8 cellular contexts compared by ENCODE assay signal in genomic region chr17:39677581-39678339, GRCh38. TPM values are rescaled to one million over a fixed set of nuclear protein-coding genes. Genes with fewer than 3 reads are reported as not detected.
DNase-seq lines count a peak whose midpoint lies in the region; ATAC-seq and TF ChIP-seq lines count a peak whose summit lies in the region.
"Had no signal": no experiment of that assay in that cellular context is flagged by ENCODE, and none has a peak within 500 bp of the region (broad histone marks: within the 10 kb centered on the region; RNA-seq: fewer than 3 reads in every experiment).

No MANE protein-coding gene starts in this region.

- H3K27ac ChIP-seq in CD8-positive, alpha-beta T cell (ENCODE audit: low read depth, low read length): peak overlapping the region; percentile 19
- peak overlapping the region; percentile 46; the same call in 1 of the 2 replicates for H3K27ac ChIP-seq in SK-N-MC
- H3K27ac ChIP-seq in right lobe of liver: no peak overlapping the region
- H3K27ac ChIP-seq in PC-3 (ENCODE audit: low read length): no peak overlapping the region

- intact Hi-C loops in CD8-positive, alpha-beta T cell (cut with DNase I, micrococcal nuclease): no loop called here
- intact Hi-C loops in right lobe of liver (cut with DNase I): loop anchor here in 1 of 2 donors (10.0 kb wide), 1 partner anchor 53 kb away; the partner anchor contains the start of gene PPP1R1B
- intact Hi-C loops in PC-3 (cut with micrococcal nuclease): no loop called here

- TF ChIP-seq POLR2A in right lobe of liver (IDR thresholded peaks at IDR 0.05): no peak

- H3K36me3 ChIP-seq in CD8-positive, alpha-beta T cell (ENCODE audit: insufficient read depth, low read length): no peaks in the 10 kb centered on the region
- H3K36me3 ChIP-seq in SK-N-MC (ENCODE audit: insufficient read depth, low read length) (no peaks in the 10 kb centered on the region), right lobe of liver (no peaks in the 10 kb centered on the region), PC-3 (ENCODE audit: low read depth, low read length) (no peaks in the 10 kb centered on the region)

- H3K27me3 ChIP-seq in CD8-positive, alpha-beta T cell (ENCODE audit: insufficient read depth, low read length): no peaks in the 10 kb centered on the region
- H3K27me3 ChIP-seq in right lobe of liver (no peaks in the 10 kb centered on the region), PC-3 (ENCODE audit: low read length) (no peaks in the 10 kb centered on the region)

- BruUV-seq in PC-3 (replicated peaks; lab: Mats Ljungman, UMichigan): no TSS peak

- TF ChIP-seq CTCF in CD8-positive, alpha-beta T cell (IDR thresholded peaks at IDR 0.05): no peak
- no peak for TF ChIP-seq CTCF in right lobe of liver (IDR thresholded peaks at IDR 0.05)
- no peak for TF ChIP-seq CTCF in PC-3 (conservative IDR thresholded peaks at IDR 0.05; ENCODE audit: low read depth, low read length)

- no peak overlapping the region for H3K4me2 ChIP-seq in PC-3 (ENCODE audit: low read length)

- peaks cover 62% of the 10 kb centered on the region for H3K4me1 ChIP-seq in CD8-positive, alpha-beta T cell (ENCODE audit: insufficient read depth, low read length)
- H3K4me1 ChIP-seq in right lobe of liver (no peaks in the 10 kb centered on the region), PC-3 (ENCODE audit: insufficient read depth, low read length) (peaks cover 11% of the 10 kb centered on the region; the same call in 1 of the 2 replicates)

- peaks cover 14% of the 10 kb centered on the region for H3K36me3 Mint-ChIP-seq in CD8-positive, alpha-beta T cell

- H3K4me3 ChIP-seq in CD8-positive, alpha-beta T cell (ENCODE audit: low read depth, low read length): no peak overlapping the region
- no peak overlapping the region for H3K4me3 ChIP-seq in SK-N-MC
- H3K4me3 ChIP-seq in right lobe of liver: no peak overlapping the region
- H3K4me3 ChIP-seq in PC-3 (ENCODE audit: low read length): no peak overlapping the region

- no peak overlapping the region for H2AFZ ChIP-seq in PC-3 (ENCODE audit: low read length)

- no peak overlapping the region for H3K9ac ChIP-seq in SK-N-MC (ENCODE audit: insufficient read length)
- H3K9ac ChIP-seq in PC-3 (ENCODE audit: low read length): no peak overlapping the region

- H3K79me2 ChIP-seq in PC-3 (ENCODE audit: low read length): no peaks in the 10 kb centered on the region

- H3K9me3 ChIP-seq in CD8-positive, alpha-beta T cell (ENCODE audit: low read length): no peaks in the 10 kb centered on the region
- H3K9me3 ChIP-seq in SK-N-MC (ENCODE audit: low read depth, low read length): no peaks in the 10 kb centered on the region
- no peaks in the 10 kb centered on the region for H3K9me3 ChIP-seq in right lobe of liver
- H3K9me3 ChIP-seq in PC-3 (ENCODE audit: low read length): no peaks in the 10 kb centered on the region

- no peaks in the 10 kb centered on the region for H3F3A ChIP-seq in PC-3 (ENCODE audit: low read length, unreplicated experiment)

- ATAC-seq in CD8-positive, alpha-beta T cell: no peak
- ATAC-seq in right lobe of liver: no peak
- no peak for ATAC-seq in PC-3

- no peak overlapping the region for H3K4me3 Mint-ChIP-seq in CD8-positive, alpha-beta T cell

- H3K9me2 ChIP-seq in PC-3 (replicated peaks; ENCODE audit: low read length): no peaks in the 10 kb centered on the region

- H3K27me3 Mint-ChIP-seq in CD8-positive, alpha-beta T cell (ENCODE audit: low read depth): no peaks in the 10 kb centered on the region

- CTCF ChIA-PET in CD8-positive, alpha-beta T cell (lab: Charles Lee): interaction anchor here (0.7 to 7.0 kb wide), 7 partner anchors 10 to 56 kb away, joined by 3 to 68 read pairs (median 6); partner anchors contain the start of genes PGAP3, PNMT and TCAP
- CTCF ChIA-PET in PC-3 (lab: Charles Lee): no interaction called here

- no peak for DNase-seq in CD8-positive, alpha-beta T cell
- DNase-seq in SK-N-MC (ENCODE audit: low read depth, low spot score) (no peak), right lobe of liver (peak in 2 of 3 donors; percentile 15 to 29), PC-3 (no peak)
- DNase-seq in stimulated activated CD4-positive, alpha-beta T cell treated with anti-CD3 and anti-CD28 coated beads, Interleukin-2, amount 100 ng/mL, for 48 hours: no peak
- no peak for DNase-seq in stimulated activated CD4-positive, alpha-beta T cell treated with anti-CD3 and anti-CD28 coated beads, Interleukin-2, amount 100 ng/mL, for 24 hours
- DNase-seq: GF-D8 had no signal

- H3K4me1 Mint-ChIP-seq in CD8-positive, alpha-beta T cell (ENCODE audit: low read depth): peaks cover 60% of the 10 kb centered on the region

- peak overlapping the region; percentile 13 for H3K27ac Mint-ChIP-seq in CD8-positive, alpha-beta T cell

- POLR2A ChIA-PET in CD8-positive, alpha-beta T cell (lab: Charles Lee): interaction anchor here (1.1 to 2.4 kb wide), 3 partner anchors 9 to 56 kb away, joined by 3 to 9 read pairs (median 6); partner anchors contain the start of genes PGAP3 and PNMT
- POLR2A ChIA-PET in PC-3 (lab: Charles Lee; ENCODE audit: unreplicated experiment): no interaction called here

- no peaks in the 10 kb centered on the region for H4K20me1 ChIP-seq in PC-3 (ENCODE audit: low read length)

- 41% methylated on average over 5 of the region's 11 CpGs for WGBS in right lobe of liver (ENCODE audit: insufficient coverage, low coverage, low lambda C conversion rate, missing lambda C conversion rate)

- H3K9me3 Mint-ChIP-seq in CD8-positive, alpha-beta T cell: no peaks in the 10 kb centered on the region

RNA-seq across cellular contexts. Expression of gene PNMT, which starts 9.5 kb away (rescaled TPM):
- under 1 TPM in 1 of 2 experiments, not detected in 1; 0.43 TPM for total RNA-seq in CD8-positive, alpha-beta T cell
- under 1 TPM in 2 of 6 experiments, not detected in 4; 0.37 TPM for total RNA-seq in right lobe of liver
- total RNA-seq in PC-3 (2014; rRNA removed): 1.2 and 1.4 TPM in 2 replicates
- total RNA-seq: HT1080 had no signal

RNA-seq across cellular contexts. Expression of gene PGAP3, which starts 10.1 kb away (rescaled TPM):
- total RNA-seq in CD8-positive, alpha-beta T cell: 10 to 100 TPM; 20.9 to 22.6 TPM
- total RNA-seq in right lobe of liver (10 to 100 TPM in 5 of 6 experiments, 1 to 10 TPM in 1; 9.7 to 25.7 (median 18.3) TPM), PC-3 (2014; rRNA removed) (5.9 and 10.3 TPM in 2 replicates)

RNA-seq across cellular contexts. Expression of gene TCAP, which starts 12.6 kb away (rescaled TPM):
- total RNA-seq in CD8-positive, alpha-beta T cell: 1 to 10 TPM; 4.2 to 5.2 TPM
- total RNA-seq in right lobe of liver: 1 to 10 TPM in 4 of 6 experiments, under 1 TPM in 2; 0.49 to 4.3 (median 1.1) TPM
- total RNA-seq in PC-3 (2014; rRNA removed): 0.12 and 0.51 TPM in 2 replicates

RNA-seq across cellular contexts. Expression of gene ERBB2, which starts 22.1 kb away (rescaled TPM):
- 1 to 10 TPM; 2.6 to 2.9 TPM for total RNA-seq in CD8-positive, alpha-beta T cell
- 10 to 100 TPM in 5 of 6 experiments, 1 to 10 TPM in 1; 8.9 to 40.4 (median 26.2) TPM for total RNA-seq in right lobe of liver
- 36.2 and 57.1 TPM in 2 replicates for total RNA-seq in PC-3 (2014; rRNA removed)

RNA-seq across cellular contexts. Expression of gene STARD3, which starts 40.8 kb away (rescaled TPM):
- total RNA-seq in CD8-positive, alpha-beta T cell: 100 to 1,000 TPM; 102 to 118 TPM
- total RNA-seq in right lobe of liver: 10 to 100 TPM; 24.3 to 49.8 (median 28.0) TPM
- 30.5 and 56.4 TPM in 2 replicates for total RNA-seq in PC-3 (2014; rRNA removed)

Comparison
In these comparisons a context has a peak if more than half of its experiments do, and no peak if none do; other contexts are left out.
1. DNase-seq: peak in right lobe of liver (2 of 3); none in CD8-positive, alpha-beta T cell (0 of 7), SK-N-MC (single experiment), stimulated activated CD4-positive, alpha-beta T cell treated with anti-CD3 and anti-CD28 coated beads, Interleukin-2, amount 100 ng/mL, for 48 hours (0 of 2), stimulated activated CD4-positive, alpha-beta T cell treated with anti-CD3 and anti-CD28 coated beads, Interleukin-2, amount 100 ng/mL, for 24 hours (0 of 2) and PC-3 (single experiment).
2. H3K27ac ChIP-seq: peak in CD8-positive, alpha-beta T cell (single experiment) and SK-N-MC (single experiment); none in right lobe of liver (0 of 3) and PC-3 (single experiment).